Comparison of ENCODE assay signal across 12 cellular contexts in the genomic region with DNA sequence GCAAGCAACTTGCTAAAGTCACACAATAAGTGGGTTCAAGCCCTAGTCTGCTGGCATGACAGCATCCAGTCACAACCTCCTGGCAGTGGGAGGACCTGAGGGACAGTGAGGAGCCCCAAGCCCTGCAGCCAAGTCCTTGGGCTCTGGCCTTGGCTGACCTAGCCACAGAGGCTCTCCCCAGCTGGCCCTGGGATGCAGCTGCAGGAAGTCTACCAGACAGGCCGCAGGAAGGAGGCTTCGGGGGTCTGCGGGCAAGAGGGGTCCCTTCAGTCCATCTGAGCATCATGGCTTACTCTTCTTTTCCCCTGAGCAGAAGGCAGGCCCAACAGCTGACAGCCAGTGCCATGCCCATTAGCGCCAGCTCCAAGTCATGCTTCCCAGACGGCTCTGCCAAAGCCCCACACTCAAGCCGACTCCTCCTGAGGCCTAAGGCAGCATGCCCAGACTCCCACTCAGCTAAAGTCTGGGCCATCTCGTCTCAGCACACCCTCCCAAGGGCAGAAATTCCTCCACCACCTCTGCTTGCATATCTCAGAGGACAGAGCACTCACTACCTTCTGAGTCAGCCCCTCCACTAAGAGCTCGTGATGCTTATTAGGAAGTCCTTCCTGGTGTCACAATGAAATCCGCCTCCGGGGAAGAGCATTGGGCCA. TPM values are rescaled to one million over a fixed set of nuclear protein-coding genes. Genes with fewer than 3 reads are reported as not detected.
DNase-seq lines count a peak whose midpoint lies in the region; ATAC-seq, FAIRE-seq and TF ChIP-seq lines count a peak whose summit lies in the region.
"Had no signal": no experiment of that assay in that cellular context is flagged by ENCODE, and none has a peak within 500 bp of the region (broad histone marks: within the 10 kb centered on the region; RNA-seq: fewer than 3 reads in every experiment).

No MANE protein-coding gene starts in this region.

- H4K20me1 ChIP-seq in HepG2 (ENCODE audit: insufficient read depth, low read length): no peaks in the 10 kb centered on the region

- no TSS peak for BruUV-seq in HepG2 (replicated peaks; lab: Mats Ljungman, UMichigan)

- H3K36me3 ChIP-seq in HepG2 (replicated peaks in 1 of 2; ENCODE audit: control insufficient read depth in 1 of 2, insufficient read depth in 2 of 2, low read length in 2 of 2): no peaks in the 10 kb centered on the region
- no peaks in the 10 kb centered on the region for H3K36me3 ChIP-seq in right lobe of liver
- H3K36me3 ChIP-seq in ovary: no peaks in the 10 kb centered on the region

- TF ChIP-seq POLR2A in HepG2 (IDR thresholded peaks at IDR 0.05; ENCODE audit: insufficient read depth in 1 of 2, low read depth in 2 of 2, low read length in 2 of 2) (no peak), right lobe of liver (IDR thresholded peaks at IDR 0.05) (no peak), ovary (IDR thresholded peaks at IDR 0.05) (no peak)

- H3K4me3 ChIP-seq in HepG2 (replicated peaks in 1 of 3; ENCODE audit: insufficient read depth in 1 of 3, low read depth in 2 of 3, low read length in 3 of 3) (peak overlapping the region in 1 of 3 experiments; percentile 58; a peak in 2 of 6 replicates), right lobe of liver (no peak overlapping the region), fibroblast of the aortic adventitia (ENCODE audit: low read depth, low read length) (no peak overlapping the region), ovary (no peak overlapping the region)

- H3K27me3 ChIP-seq in HepG2 (ENCODE audit: control insufficient read depth in 1 of 2, insufficient read depth in 2 of 2, low read length in 2 of 2): peaks cover 1 to 11% of the 10 kb centered on the region in 2 experiments
- H3K27me3 ChIP-seq in right lobe of liver: no peaks in the 10 kb centered on the region
- H3K27me3 ChIP-seq in ovary: no peaks in the 10 kb centered on the region

- TF ChIP-seq CTCF in HepG2 (CRISPR knock-in tag; IDR thresholded peaks at IDR 0.05) (no peak), right lobe of liver (IDR thresholded peaks at IDR 0.05) (no peak), fibroblast of the aortic adventitia (IDR thresholded peaks at IDR 0.05; ENCODE audit: insufficient read depth, low read length) (no peak), ovary (IDR thresholded peaks at IDR 0.05) (no peak)

- TF ChIP-seq EP300 in HepG2 (IDR thresholded peaks at IDR 0.05; ENCODE audit: low read depth in 2 of 2, low read length in 2 of 2) (no peak), HepG2 (CRISPR knock-in tag; IDR thresholded peaks at IDR 0.05; ENCODE audit: borderline replicate concordance) (no peak), ovary (IDR thresholded peaks at IDR 0.05) (no peak)

- ATAC-seq in HepG2 (peak; percentile 14), right lobe of liver (no peak), HG03432 (IDR thresholded peaks at IDR 0.05; ENCODE audit: unreplicated experiment) (no peak)

- H3K9me3 ChIP-seq in HepG2 (ENCODE audit: low read length) (no peaks in the 10 kb centered on the region), right lobe of liver (no peaks in the 10 kb centered on the region), ovary (no peaks in the 10 kb centered on the region)

- CTCF ChIA-PET in HepG2 (lab: Yijun Ruan, JAX; ENCODE audit: low intra/inter-chr PET ratio, low total read pairs): no interaction called here

- no peak overlapping the region for H2AFZ ChIP-seq in HepG2 (ENCODE audit: low read length)

- no peak for TF ChIP-seq RAD21 in HepG2 (CRISPR knock-in tag; IDR thresholded peaks at IDR 0.05)

- intact Hi-C loops in HepG2 (cut with micrococcal nuclease; ENCODE audit: unreplicated experiment) (loop anchor here (5.0 kb wide), 2 partner anchors 35 to 60 kb away; no protein-coding TSS in a partner anchor), right lobe of liver (cut with DNase I) (no loop called here), ovary (cut with DNase I) (no loop called here)

- POLR2A ChIA-PET in HepG2 (lab: Yijun Ruan, JAX): interaction anchor here (1.0 to 3.2 kb wide), 13 partner anchors 8 to 419 kb away, joined by 3 to 30 read pairs (median 6); no protein-coding TSS in a partner anchor

- FAIRE-seq in HepG2 (lab: Jason Lieb, UNC): no peak
- FAIRE-seq: endothelial cell of umbilical vein, G401.6 had no signal

- H3K4me2 ChIP-seq in HepG2 (ENCODE audit: low read depth, low read length): peak overlapping the region; percentile 62

- DNase-seq in HepG2 (ENCODE audit: low spot score) (no peak), right lobe of liver (no peak), fibroblast of the aortic adventitia (ENCODE audit: low read depth) (peak; percentile 88), ovary (no peak), cerebellar cortex (ENCODE audit: low spot score) (no peak), NCI-H2227 (lab: John Stamatoyannopoulos, UW; ENCODE audit: unreplicated experiment) (no peak)
- DNase-seq in NK-92 treated with Interleukin-12 subunit alpha and Interleukin-12 subunit beta, amount 100 ng/mL, for 24 hours (lab: John Stamatoyannopoulos, UW): no peak
- DNase-seq: activated CD4-positive, alpha-beta T cell treated with anti-CD3 and anti-CD28 coated beads for 4 hours had no signal

- no peak overlapping the region; the same call in 1 of the 2 replicates for H3K9ac ChIP-seq in HepG2 (ENCODE audit: insufficient read depth, low read depth, low read length)

- 65% methylated on average over 5 of the region's 10 CpGs for WGBS in HepG2 (ENCODE audit: low lambda C conversion rate)
- no CpG with 5 or more reads among the region's 10 CpGs for WGBS in right lobe of liver (ENCODE audit: insufficient coverage, low coverage, low lambda C conversion rate, missing lambda C conversion rate)
- WGBS in ovary, 3 donors: 57 to 59% (median 58%) methylated on average over 10 of the region's 10 CpGs

- H3K27ac ChIP-seq in HepG2 (ENCODE audit: extremely low read length, insufficient read depth, low read length) (peak overlapping the region; percentile 49), right lobe of liver (no peak overlapping the region), ovary (peak overlapping the region; percentile 68 to 83)

- H3K4me1 ChIP-seq in HepG2 (ENCODE audit: insufficient read depth, low read length) (peaks cover 79% of the 10 kb centered on the region), right lobe of liver (no peaks in the 10 kb centered on the region), ovary (ENCODE audit: insufficient read depth) (peaks cover 35% of the 10 kb centered on the region)

- no peaks in the 10 kb centered on the region for H3K79me2 ChIP-seq in HepG2 (ENCODE audit: insufficient read depth, low read length)

- in situ Hi-C loops in HepG2 (cut with HindIII; ENCODE audit: extremely low pct_ligation_motif_present, low pct_unique_long_range_greater_than_20kb): no loop called here

TF ChIP-seq in HepG2, 621 proteins besides CTCF, POLR2A, EP300 and RAD21 (continues in another document):
- TF ChIP-seq ETV5 (CRISPR knock-in tag; IDR thresholded peaks at IDR 0.05; ENCODE audit: borderline replicate concordance): no peak
- TF ChIP-seq KDM2A (CRISPR knock-in tag; IDR thresholded peaks at IDR 0.05; ENCODE audit: borderline replicate concordance, low read depth): 0 out of 2 replicates have a peak, but pooled peaks have one; percentile 20
- TF ChIP-seq ZNF225 (CRISPR knock-in tag; IDR thresholded peaks at IDR 0.05): no peak
- TF ChIP-seq FOSL1 (CRISPR knock-in tag; IDR thresholded peaks at IDR 0.05; ENCODE audit: borderline replicate concordance): no peak
- no peak for TF ChIP-seq KMT2A (CRISPR knock-in tag; IDR thresholded peaks at IDR 0.05)
- peak; percentile 53; the same call in 1 of the 2 replicates for TF ChIP-seq ZNF891 (CRISPR knock-in tag; IDR thresholded peaks at IDR 0.05)
- no peak for TF ChIP-seq ZNF83 (CRISPR knock-in tag; IDR thresholded peaks at IDR 0.05; ENCODE audit: borderline replicate concordance)
- no peak for TF ChIP-seq ZNF816 (CRISPR knock-in tag; IDR thresholded peaks at IDR 0.05; ENCODE audit: borderline replicate concordance)
- TF ChIP-seq ZNF776 (CRISPR knock-in tag; IDR thresholded peaks at IDR 0.05): 0 out of 2 replicates have a peak, but pooled peaks have one; percentile 38
- 0 out of 2 replicates have a peak, but pooled peaks have one; percentile 11 for TF ChIP-seq HNRNPL (IDR thresholded peaks at IDR 0.05; ENCODE audit: low read depth, low read length)
- peak; percentile 47; the same call in 1 of the 2 replicates for TF ChIP-seq KDM1A (CRISPR knock-in tag; IDR thresholded peaks at IDR 0.05)
- TF ChIP-seq ZNF44 (CRISPR knock-in tag; IDR thresholded peaks at IDR 0.05): no peak

RNA-seq across cellular contexts. Expression of gene SLC1A7, which starts 20.1 kb away (rescaled TPM):
- total RNA-seq in HepG2 (2016; rRNA removed; fragmentation: Illumina TruSeq; extraction: Trizol): 0.04 TPM in 1 of 2 replicates, not detected in the other
- total RNA-seq in HepG2 (2016; cell fraction: cytosol; rRNA removed; fragmentation: Illumina TruSeq; extraction: Trizol; ENCODE audit: low read depth): 0.10 TPM in 1 of 2 replicates, not detected in the other
- 0.10 TPM in 1 of 2 replicates, not detected in the other for total RNA-seq in HepG2 (2016; cell fraction: insoluble cytoplasmic fraction; rRNA removed; fragmentation: Illumina TruSeq; extraction: Trizol)
- total RNA-seq in HepG2 (2016; cell fraction: membrane; rRNA removed; fragmentation: Illumina TruSeq; extraction: Trizol): not detected in 2 replicates
- not detected in 2 replicates for total RNA-seq in HepG2 (2016; cell fraction: nucleus; rRNA removed; fragmentation: Illumina TruSeq; extraction: Trizol)
- 2.0 and 4.8 TPM in 2 replicates for polyA plus RNA-seq in HepG2 (2011; rRNA removed)
- 1.7 and 1.9 TPM in 2 replicates for polyA plus RNA-seq in HepG2 (2011; cell fraction: cytosol; rRNA removed)
- polyA plus RNA-seq in HepG2 (2011; cell fraction: nucleus; rRNA removed): 10.0 and 14.8 TPM in 2 replicates
- 8.9 and 11.0 TPM in 2 replicates for polyA plus RNA-seq in HepG2 (2012)
- polyA plus RNA-seq in HepG2 (2016; cell fraction: cytosol; fragmentation: Illumina TruSeq; extraction: Trizol; ENCODE audit: low read depth): not detected in 2 replicates
- polyA plus RNA-seq in HepG2 (2016; cell fraction: insoluble cytoplasmic fraction; fragmentation: Illumina TruSeq; extraction: Trizol; ENCODE audit: low read depth): not detected in 2 replicates
- polyA plus RNA-seq in HepG2 (2016; cell fraction: membrane; fragmentation: Illumina TruSeq; extraction: Trizol; ENCODE audit: low read depth): 0.07 TPM in 1 of 2 replicates, not detected in the other
- not detected in 2 replicates for polyA plus RNA-seq in HepG2 (2016; cell fraction: nucleus; fragmentation: Illumina TruSeq; extraction: Trizol; ENCODE audit: insufficient read depth, low read depth)
- 2.1 TPM in 1 of 2 replicates, not detected in the other for polyA minus RNA-seq in HepG2 (2011; rRNA and poly(A)+ RNA removed; ENCODE audit: low replicate concordance)
- 0.70 and 0.99 TPM in 2 replicates for polyA minus RNA-seq in HepG2 (2011; cell fraction: cytosol; rRNA and poly(A)+ RNA removed)
- polyA minus RNA-seq in HepG2 (2011; cell fraction: nucleus; rRNA and poly(A)+ RNA removed): 0.77 and 2.1 TPM in 2 replicates
- 1 to 10 TPM in 1 of 6 experiments, under 1 TPM in 5; 0.31 to 1.3 (median 0.61) TPM for total RNA-seq in right lobe of liver
- total RNA-seq in fibroblast of the aortic adventitia (ENCODE audit: low replicate concordance): 0.41 and 3.8 TPM in 2 replicates
- under 1 TPM in 1 of 7 donors, not detected in 6; 0.25 TPM for total RNA-seq in ovary
- under 1 TPM in 1 of 2 donors, not detected in 1; 0.28 TPM for polyA plus RNA-seq in ovary
- total RNA-seq: B cell, endothelial cell of umbilical vein had no signal
- polyA plus RNA-seq: endothelial cell of umbilical vein had no signal

Comparison
In these comparisons a context has a peak if more than half of its experiments do, and no peak if none do; other contexts are left out.
1. H3K27ac ChIP-seq: peak in HepG2 (single experiment) and ovary (2 of 2); none in right lobe of liver (0 of 3).